ENCODE assay signal across 22 cellular contexts in the genomic region with DNA sequence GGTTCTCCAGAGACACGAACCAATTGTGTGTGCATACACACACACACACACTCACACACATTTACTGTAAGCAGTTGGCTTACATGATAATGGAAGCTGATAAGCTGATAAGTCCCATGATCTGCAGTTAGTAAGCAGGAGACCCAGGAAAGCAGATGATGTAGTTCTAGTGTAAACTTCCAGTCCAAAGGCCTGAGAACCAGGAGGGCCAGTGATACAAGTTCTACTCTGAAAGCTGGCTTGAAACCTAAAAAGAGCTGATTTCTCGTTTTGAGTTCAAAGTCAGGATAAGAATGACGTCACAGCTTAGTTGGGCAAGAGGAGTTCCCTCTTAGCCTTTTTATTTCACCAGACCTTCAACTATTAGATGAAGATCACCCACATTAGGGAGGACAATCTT.
A peak's percentile ranks its signal among the peaks of the same experiment; 100 is the strongest.
DNase-seq lines count a peak whose midpoint lies in the region; FAIRE-seq and TF ChIP-seq lines count a peak whose summit lies in the region.
"Had no signal": no experiment of that assay in that cellular context is flagged by ENCODE, and none has a peak within 500 bp of the region (broad histone marks: within the 10 kb centered on the region; RNA-seq: fewer than 3 reads in every experiment).

No MANE protein-coding gene starts in this region.

- peaks cover 18% of the 10 kb centered on the region for H3K4me1 ChIP-seq in hepatocyte (ENCODE audit: insufficient read depth)
- H3K4me1 ChIP-seq: Caco-2, SJCRH30 had no signal

- 56% methylated on average over 3 of the region's 3 CpGs for WGBS in hepatocyte (ENCODE audit: low lambda C conversion rate, missing lambda C conversion rate)

- no peaks in the 10 kb centered on the region for H4K20me1 ChIP-seq in hepatocyte (ENCODE audit: insufficient read depth, poor library complexity, severe bottlenecking)

- H2AFZ ChIP-seq in hepatocyte, result no peak overlapping the region
- H2AFZ ChIP-seq: PC-9 had no signal

- H3K79me2 ChIP-seq in hepatocyte, result no peaks in the 10 kb centered on the region

- intact Hi-C loops in dorsolateral prefrontal cortex (cut with DNase I), result no loop called here

- H3K9me3 ChIP-seq in hepatocyte (ENCODE audit: low read depth), result no peaks in the 10 kb centered on the region
- H3K9me3 ChIP-seq: Caco-2, SJCRH30 had no signal

- H3K36me3 ChIP-seq in hepatocyte (replicated peaks; ENCODE audit: insufficient read depth, low read depth), result no peaks in the 10 kb centered on the region
- H3K36me3 ChIP-seq: SJCRH30 had no signal

- no peaks in the 10 kb centered on the region for H3K9me2 ChIP-seq in hepatocyte (replicated peaks; ENCODE audit: insufficient read depth)

- peak; percentile 93 for FAIRE-seq in D721Med (lab: Jason Lieb, UNC)
- FAIRE-seq: GM19239, HTR-8/SVneo had no signal

- no peak for TF ChIP-seq CTCF in D721Med (IDR thresholded peaks at IDR 0.05; ENCODE audit: insufficient read depth, missing control alignments)
- no peak for TF ChIP-seq CTCF in hepatocyte (IDR thresholded peaks at IDR 0.05; ENCODE audit: poor library complexity)
- no peak for TF ChIP-seq CTCF in dorsolateral prefrontal cortex (IDR thresholded peaks at IDR 0.05 in 54 of 56, conservative IDR thresholded peaks at IDR 0.05 in 2 of 56; ENCODE audit: low read depth in 1 of 56, partially characterized antibody in 56 of 56)

- DNase-seq in D721Med (ENCODE audit: insufficient read length, low spot score), result no peak
- peak; percentile 77 for DNase-seq in NCI-H69 (lab: John Stamatoyannopoulos, UW)
- DNase-seq in SKM-1 treated with dmso at 0.1 percent for 144 hours (lab: John Stamatoyannopoulos, UW; ENCODE audit: unreplicated experiment), result peak; percentile 22
- peak; percentile 61 for DNase-seq in hepatocyte (ENCODE audit: low spot score)
- no peak for DNase-seq in GM19240 (ENCODE audit: insufficient read length, low spot score)
- no peak for DNase-seq in dorsolateral prefrontal cortex
- no peak for DNase-seq in NCI-H510A treated with DMSO at 0.1 percent for 48 hours (lab: John Stamatoyannopoulos, UW)
- DNase-seq: C1 segment of cervical spinal cord; CD4-positive, alpha-beta memory T cell; DMS 273 treated with DMSO at 0.1 percent for 48 hours; DND-41; H7; KBM-7; NCI-H1694 treated with DMSO at 0.1 percent for 48 hours; NCI-H2227 treated with DMSO at 0.1 percent for 48 hours; NCI-H524; PC-9; SJCRH30; T-cell had no signal

- H3K27me3 ChIP-seq in hepatocyte (no peaks in the 10 kb centered on the region), dorsolateral prefrontal cortex (peaks cover 0 to 9% (median 0%) of the 10 kb centered on the region in 45 donors)
- H3K27me3 ChIP-seq: SJCRH30 had no signal

- H3K4me3 ChIP-seq in hepatocyte, result no peak overlapping the region
- H3K4me3 ChIP-seq in dorsolateral prefrontal cortex, result no peak overlapping the region
- H3K4me3 ChIP-seq: PC-9, SJCRH30 had no signal

- H3K27ac ChIP-seq in hepatocyte, result peak overlapping the region; percentile 86
- no peak overlapping the region for H3K27ac ChIP-seq in dorsolateral prefrontal cortex
- H3K27ac ChIP-seq: PC-9, SJCRH30 had no signal

- no peak overlapping the region for H3K4me2 ChIP-seq in hepatocyte
- H3K4me2 ChIP-seq: PC-9 had no signal

Comparison
In these comparisons a context has a peak if more than half of its experiments do, and no peak if none do; other contexts are left out.
1. DNase-seq: peak in NCI-H69 (single experiment), SKM-1 treated with dmso at 0.1 percent for 144 hours (single experiment) and hepatocyte (single experiment); none in D721Med (single experiment), GM19240 (single experiment), dorsolateral prefrontal cortex (0 of 10) and NCI-H510A treated with DMSO at 0.1 percent for 48 hours (single experiment).